In genomic region chr5:95861858-95862561, GRCh38 we compare ENCODE assay signal across 9 cellular contexts. TPM values are rescaled to one million over a fixed set of nuclear protein-coding genes. Genes with fewer than 3 reads are reported as not detected.
DNase-seq lines count a peak whose midpoint lies in the region; ATAC-seq and TF ChIP-seq lines count a peak whose summit lies in the region.
"Had no signal": no experiment of that assay in that cellular context is flagged by ENCODE, and none has a peak within 500 bp of the region (broad histone marks: within the 10 kb centered on the region; RNA-seq: fewer than 3 reads in every experiment).

No MANE protein-coding gene starts in this region.

- H3K27me3 ChIP-seq in GM23248 (replicated peaks; ENCODE audit: insufficient read depth) (no peaks in the 10 kb centered on the region), esophagus (ENCODE audit: control insufficient read depth in 1 of 2, insufficient read depth in 2 of 2, low read length in 2 of 2) (no peaks in the 10 kb centered on the region)

- H3K4me3 ChIP-seq in GM23248 (peak overlapping the region; percentile 23), esophagus (ENCODE audit: low read depth in 1 of 2, low read length in 2 of 2) (no peak overlapping the region)

- H3K4me3 Mint-ChIP-seq in immature natural killer cell = no peak overlapping the region

- H3K4me2 ChIP-seq in GM23248 (ENCODE audit: unreplicated experiment) = peak overlapping the region; percentile 66

- H3K27ac Mint-ChIP-seq in immature natural killer cell = peak overlapping the region in 1 of 6 donors; percentile 70

- peak overlapping the region; percentile 87 for H3K9ac ChIP-seq in GM23248

- H3K4me1 ChIP-seq in GM23248 (ENCODE audit: insufficient read depth) (peaks cover 77% of the 10 kb centered on the region), esophagus (ENCODE audit: control insufficient read depth in 2 of 2, insufficient read depth in 2 of 2, low read length in 1 of 2) (peaks cover 0 to 11% of the 10 kb centered on the region in 2 donors)

- TF ChIP-seq CTCF in VCaP (conservative IDR thresholded peaks at IDR 0.05) = peak; percentile 23; the same call in 1 of the 2 replicates

- H3K9me2 ChIP-seq in GM23248 (ENCODE audit: insufficient read depth) = no peaks in the 10 kb centered on the region

- DNase-seq in GM23248 (peak; percentile 87), HK-2 (ENCODE audit: unreplicated experiment) (no peak), immature natural killer cell (no peak), NCI-H1436 (lab: John Stamatoyannopoulos, UW) (no peak), sciatic nerve (ENCODE audit: low spot score) (no peak)
- DNase-seq in stimulated activated CD4-positive, alpha-beta T cell treated with anti-CD3 and anti-CD28 coated beads, Interleukin-4, amount 100 ng/mL, for 1 hour = peak; percentile 20
- DNase-seq: NCI-H82 had no signal

- WGBS in GM23248 (ENCODE audit: low coverage in 1 of 2, low lambda C conversion rate in 2 of 2, missing lambda C conversion rate in 2 of 2), 2 experiments = 42 to 46% methylated on average over 8 of the region's 8 CpGs
- WGBS in esophagus, 2 donors = 64 to 79% methylated on average over 8 of the region's 8 CpGs

- peaks cover 8 to 16% (median 15%) of the 10 kb centered on the region in 3 donors for H3K27me3 Mint-ChIP-seq in immature natural killer cell (ENCODE audit: low read depth in 3 of 3)

- intact Hi-C loops in sciatic nerve (cut with DNase I) = no loop called here

- H3K4me1 Mint-ChIP-seq in immature natural killer cell = peaks cover 8 to 19% of the 10 kb centered on the region in 2 donors

- H3K9me3 Mint-ChIP-seq in immature natural killer cell = no peaks in the 10 kb centered on the region

- H3K79me2 ChIP-seq in GM23248 (ENCODE audit: insufficient read depth) = no peaks in the 10 kb centered on the region

- in situ Hi-C loops in GM23248 (cut with MboI) = no loop called here

- H4K20me1 ChIP-seq in GM23248 (ENCODE audit: insufficient read depth) = no peaks in the 10 kb centered on the region

- H3K36me3 ChIP-seq in GM23248 (ENCODE audit: low read depth) = no peaks in the 10 kb centered on the region
- no peaks in the 10 kb centered on the region for H3K36me3 ChIP-seq in esophagus (ENCODE audit: control insufficient read depth in 2 of 2, insufficient read depth in 2 of 2, low read length in 1 of 2)

- 0 out of 2 replicates have a peak overlapping the region, but pooled peaks have one; percentile 1 for H2AFZ ChIP-seq in GM23248

- peaks cover 0 to 4% (median 0%) of the 10 kb centered on the region in 3 donors for H3K36me3 Mint-ChIP-seq in immature natural killer cell

- H3K27ac ChIP-seq in GM23248 (peak overlapping the region; percentile 98), VCaP (no peak overlapping the region), esophagus (ENCODE audit: low read depth in 2 of 2, low read length in 1 of 2) (peak overlapping the region; percentile 1 to 41)

- H3K9me3 ChIP-seq in GM23248 (ENCODE audit: low read depth) (no peaks in the 10 kb centered on the region), esophagus (ENCODE audit: control insufficient read depth in 2 of 2, insufficient read depth in 1 of 2, low read depth in 1 of 2, low read length in 1 of 2) (no peaks in the 10 kb centered on the region)

- peaks cover 67% of the 10 kb centered on the region for H3F3A ChIP-seq in GM23248 (ENCODE audit: insufficient read depth)

- ATAC-seq in sciatic nerve = no peak

RNA-seq across cellular contexts. Expression of gene GLRX, which starts 39.5 kb away (rescaled TPM):
- total RNA-seq in GM23248 (2014; rRNA removed; shearing (Covaris generic)) = 144 and 174 TPM in 2 replicates
- polyA plus RNA-seq in GM23248 (2016; fragmentation: Nextera tagmentation; extraction: Ambion mirVana) = 316 and 320 TPM in 2 replicates
- polyA plus RNA-seq in esophagus = 10 to 100 TPM in 1 of 2 donors, 1 to 10 TPM in 1; 5.6 to 11.1 TPM
- polyA plus RNA-seq in immature natural killer cell = 100 to 1,000 TPM; 261 to 295 (median 263) TPM
- total RNA-seq in sciatic nerve = 22.2 TPM

Comparison
In these comparisons a context has a peak if more than half of its experiments do, and no peak if none do; other contexts are left out.
1. DNase-seq: peak in GM23248 (single experiment) and stimulated activated CD4-positive, alpha-beta T cell treated with anti-CD3 and anti-CD28 coated beads, Interleukin-4, amount 100 ng/mL, for 1 hour (single experiment); none in HK-2 (single experiment), immature natural killer cell (0 of 3), NCI-H1436 (single experiment) and sciatic nerve (single experiment).
2. RNA of gene GLRX, which starts 39.5 kb away (polyA plus RNA-seq): 316 to 320 TPM in GM23248 and 261 to 295 TPM in immature natural killer cell; 5.6 to 11.1 TPM in esophagus; every median in the first group is over 10 times any median in the second.